Comparison of ENCODE assay signal across 17 cellular contexts in genomic region chr5:126816649-126817048, GRCh38.
"Had no signal": no experiment of that assay in that cellular context is flagged by ENCODE, and none has a peak within 500 bp of the region (broad histone marks: within the 10 kb centered on the region; RNA-seq: fewer than 3 reads in every experiment).

No MANE protein-coding gene starts in this region.

- H3K4me3 Mint-ChIP-seq: activated CD4-positive, alpha-beta T cell treated with anti-CD3 and anti-CD28 coated beads, Interleukin-2, amount 10 ng/mL, durations not matched to agents 7 days and 5 days; activated naive CD8-positive, alpha-beta T cell treated with anti-CD3 and anti-CD28 coated beads, Interleukin-2, amount 10 ng/mL, durations not matched to agents 7 days and 5 days; mesothelial cell of epicardium; stimulated activated naive B cell treated with anti-CD40 and anti-IgM and Interleukin-4, amounts not matched to agents 10 μg/mL and 1 μg/mL and 100 μg/mL, for 72 hours had no signal

- H3K36me3 ChIP-seq: suprapubic skin had no signal

- H3K27me3 Mint-ChIP-seq: activated CD4-positive, alpha-beta T cell treated with anti-CD3 and anti-CD28 coated beads, Interleukin-2, amount 10 ng/mL, durations not matched to agents 7 days and 5 days; activated naive CD8-positive, alpha-beta T cell treated with anti-CD3 and anti-CD28 coated beads, Interleukin-2, amount 10 ng/mL, durations not matched to agents 7 days and 5 days; stimulated activated naive B cell treated with anti-CD40 and anti-IgM and Interleukin-4, amounts not matched to agents 10 μg/mL and 1 μg/mL and 100 μg/mL, for 72 hours had no signal

- H3K27ac Mint-ChIP-seq: mesothelial cell of epicardium; stimulated activated naive B cell treated with anti-CD40 and anti-IgM and Interleukin-4, amounts not matched to agents 10 μg/mL and 1 μg/mL and 100 μg/mL, for 72 hours had no signal

- H3K4me3 ChIP-seq: lower lobe of right lung, suprapubic skin had no signal

- H3K9me3 ChIP-seq: lower lobe of right lung, suprapubic skin had no signal

- H3K4me1 Mint-ChIP-seq: stimulated activated naive B cell treated with anti-CD40 and anti-IgM and Interleukin-4, amounts not matched to agents 10 μg/mL and 1 μg/mL and 100 μg/mL, for 72 hours had no signal

- H3K4me1 ChIP-seq: suprapubic skin had no signal

- DNase-seq: activated CD4-positive, alpha-beta T cell treated with anti-CD3 and anti-CD28 coated beads, Interleukin-2, amount 10 ng/mL, durations not matched to agents 7 days and 5 days; activated gamma-delta T cell treated with Interleukin-2 at 50 U/mL for 16 hours; activated naive CD8-positive, alpha-beta T cell treated with anti-CD3 and anti-CD28 coated beads, Interleukin-2, amount 10 ng/mL, durations not matched to agents 7 days and 5 days; activated T-cell treated with anti-CD3 and anti-CD28 coated beads, Interleukin-2, amount 50 U/mL, for 1 hour; anterior cingulate cortex; cerebellar nuclear complex; effector CD8-positive, alpha-beta T cell; head of caudate nucleus; lower lobe of right lung; retina; stimulated activated CD4-positive, alpha-beta T cell treated with anti-CD3 and anti-CD28 coated beads, Interleukin-12 subunit alpha, Interleukin-12 subunit beta, amount 100 ng/mL, for 4 hours; stimulated activated CD4-positive, alpha-beta T cell treated with anti-CD3 and anti-CD28 coated beads, Interleukin-2, amount 100 ng/mL, for 24 hours; stimulated activated naive B cell treated with anti-CD40 and anti-IgM and Interleukin-4, amounts not matched to agents 10 μg/mL and 1 μg/mL and 100 μg/mL, for 72 hours; trophoblast cell had no signal

- H3K27ac ChIP-seq: lower lobe of right lung, suprapubic skin had no signal

- H3K27me3 ChIP-seq: suprapubic skin had no signal

- ATAC-seq: lower lobe of right lung; SK-N-SH treated with all-trans-retinoic acid at 6 μM for 48 hours; stimulated activated naive B cell treated with anti-CD40 and anti-IgM and Interleukin-4, amounts not matched to agents 10 μg/mL and 1 μg/mL and 100 μg/mL, for 72 hours had no signal

- H3K9me3 Mint-ChIP-seq: activated CD4-positive, alpha-beta T cell treated with anti-CD3 and anti-CD28 coated beads, Interleukin-2, amount 10 ng/mL, durations not matched to agents 7 days and 5 days; activated naive CD8-positive, alpha-beta T cell treated with anti-CD3 and anti-CD28 coated beads, Interleukin-2, amount 10 ng/mL, durations not matched to agents 7 days and 5 days; mesothelial cell of epicardium; stimulated activated naive B cell treated with anti-CD40 and anti-IgM and Interleukin-4, amounts not matched to agents 10 μg/mL and 1 μg/mL and 100 μg/mL, for 72 hours had no signal
